In genomic region chr1:203153051-203153988, GRCh38 we compare ENCODE assay signal across 1 cellular context.
TF ChIP-seq lines count a peak whose summit lies in the region.

No MANE protein-coding gene starts in this region.

TF ChIP-seq in IMR-90, 13 proteins besides CTCF, POLR2A, EP300 and RAD21 (continued from another document):
- no peak for TF ChIP-seq MXI1 (IDR thresholded peaks at IDR 0.05; ENCODE audit: borderline replicate concordance, low read depth, low read length)
- no peak for TF ChIP-seq RFX5 (IDR thresholded peaks at IDR 0.05; ENCODE audit: low read depth, low read length)
- TF ChIP-seq CEBPB (IDR thresholded peaks at IDR 0.05; ENCODE audit: low read depth, low read length) = no peak
- TF ChIP-seq SMC3 (IDR thresholded peaks at IDR 0.05; ENCODE audit: low read depth, low read length) = no peak
- no peak for TF ChIP-seq BHLHE40 (IDR thresholded peaks at IDR 0.05; ENCODE audit: low read depth, low read length)
- no peak for TF ChIP-seq ELK1 (IDR thresholded peaks at IDR 0.05; ENCODE audit: borderline replicate concordance, low read depth, low read length)
- TF ChIP-seq USF2 (IDR thresholded peaks at IDR 0.05; ENCODE audit: low read depth, low read length) = no peak
- no peak for TF ChIP-seq NFE2L2 (IDR thresholded peaks at IDR 0.05; ENCODE audit: low read depth, low read length)
- TF ChIP-seq FOS (IDR thresholded peaks at IDR 0.05; ENCODE audit: low read depth, low read length) = no peak
TF ChIP-seq in IMR-90: peak in this region for 0.
